8 cellular contexts compared by ENCODE assay signal in the genomic region with DNA sequence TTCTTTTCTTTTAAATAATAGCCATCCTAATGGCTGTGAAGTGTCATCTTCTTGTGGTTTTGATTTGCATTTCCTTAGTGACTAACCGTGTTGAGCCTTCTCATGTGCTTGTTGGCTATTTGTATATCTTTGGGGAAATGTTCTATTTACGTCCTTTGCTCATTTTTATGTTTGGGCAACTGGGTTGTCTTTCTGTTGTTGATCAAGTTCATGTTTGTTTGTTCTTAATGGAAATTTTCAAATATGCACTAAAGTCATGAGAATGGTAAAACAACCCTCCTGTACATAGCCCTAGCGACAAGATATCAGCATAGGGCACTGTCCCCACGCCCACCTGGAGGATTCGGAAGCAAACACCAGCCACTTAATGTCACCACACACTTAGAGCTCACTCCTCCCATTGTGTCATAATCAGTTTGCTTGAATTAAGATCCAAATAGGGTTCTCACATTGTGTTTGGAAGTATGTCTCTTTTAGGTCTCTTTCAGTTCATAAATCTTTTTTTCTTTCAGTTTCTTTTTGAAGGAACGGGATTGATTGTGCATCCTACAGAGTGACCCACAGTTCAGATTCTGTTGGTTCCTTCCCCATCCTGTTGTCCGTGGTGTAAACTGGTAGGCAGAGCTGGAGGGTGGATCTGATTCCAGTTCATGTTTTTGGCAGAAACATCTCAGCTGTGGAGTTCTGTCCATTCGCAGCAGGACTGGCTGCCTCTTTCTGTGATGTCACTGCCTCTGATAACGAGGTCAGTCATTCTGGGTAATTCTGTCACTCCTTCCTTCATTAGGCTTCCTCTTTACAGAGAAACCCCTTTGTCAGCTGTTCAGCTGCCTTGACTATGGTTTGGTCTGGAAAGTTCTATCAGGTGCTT. TPM values are rescaled to one million over a fixed set of nuclear protein-coding genes. Genes with fewer than 3 reads are reported as not detected.
DNase-seq lines count a peak whose midpoint lies in the region; ATAC-seq and TF ChIP-seq lines count a peak whose summit lies in the region.

No MANE protein-coding gene starts in this region.

- no peak overlapping the region for H2AFZ ChIP-seq in OCI-LY3 (ENCODE audit: low read depth, low read length)

- H4K20me1 ChIP-seq in OCI-LY3 (ENCODE audit: insufficient read depth, low read length), result peaks cover 3% of the 10 kb centered on the region; the same call in 1 of the 2 replicates

- TF ChIP-seq CTCF in OCI-LY3 (IDR thresholded peaks at IDR 0.05; ENCODE audit: low read depth, low read length), result no peak
- TF ChIP-seq CTCF in stomach (IDR thresholded peaks at IDR 0.05), result no peak

- peak overlapping the region; percentile 23; the same call in 1 of the 2 replicates for H3K4me3 ChIP-seq in OCI-LY3 (ENCODE audit: low read length)
- H3K4me3 ChIP-seq in stomach, result no peak overlapping the region

- H3K36me3 ChIP-seq in OCI-LY3 (replicated peaks; ENCODE audit: low read depth, low read length), result peaks cover 38% of the 10 kb centered on the region
- H3K36me3 ChIP-seq in stomach, result peaks cover 13 to 42% (median 32%) of the 10 kb centered on the region in 4 donors

- no peak for DNase-seq in T-helper 2 cell treated with Interferon-gamma antibody and Interleukin-4, amounts not matched to agents 5 μg/mL and 100 μg/mL, for 36 hours (ENCODE audit: low spot score)
- DNase-seq in T-helper 2 cell, result no peak
- peak; percentile 56 for DNase-seq in germinal center (ENCODE audit: low spot score)
- DNase-seq in stomach, result no peak
- DNase-seq in ureter (ENCODE audit: low spot score), result no peak
- no peak for DNase-seq in activated CD4-positive, alpha-beta T cell treated with anti-CD3 and anti-CD28 coated beads, Interleukin-2, amount 50 U/mL, for 4 hours

- no peak for ATAC-seq in GM18873 (IDR thresholded peaks at IDR 0.05; ENCODE audit: low FRiP score, unreplicated experiment)

- peak overlapping the region; percentile 45 for H3K27ac Mint-ChIP-seq in T-helper 2 cell treated with Interferon-gamma antibody and Interleukin-4, amounts not matched to agents 5 μg/mL and 100 μg/mL, for 36 hours

- peak overlapping the region; percentile 8 for H3K4me3 Mint-ChIP-seq in T-helper 2 cell treated with Interferon-gamma antibody and Interleukin-4, amounts not matched to agents 5 μg/mL and 100 μg/mL, for 36 hours

- H3K27me3 Mint-ChIP-seq in T-helper 2 cell treated with Interferon-gamma antibody and Interleukin-4, amounts not matched to agents 5 μg/mL and 100 μg/mL, for 36 hours (ENCODE audit: low read depth), result no peaks in the 10 kb centered on the region

- H3K9me3 Mint-ChIP-seq in T-helper 2 cell treated with Interferon-gamma antibody and Interleukin-4, amounts not matched to agents 5 μg/mL and 100 μg/mL, for 36 hours, result no peaks in the 10 kb centered on the region

- H3K9me3 ChIP-seq in OCI-LY3 (ENCODE audit: insufficient read depth, low read length) (no peaks in the 10 kb centered on the region), stomach (no peaks in the 10 kb centered on the region)

- H3K4me2 ChIP-seq in OCI-LY3 (ENCODE audit: low read length), result peak overlapping the region; percentile 73

- TF ChIP-seq POLR2A in stomach (IDR thresholded peaks at IDR 0.05), result no peak

- no peak for TF ChIP-seq EP300 in stomach (IDR thresholded peaks at IDR 0.05)

- H3K36me3 Mint-ChIP-seq in T-helper 2 cell treated with Interferon-gamma antibody and Interleukin-4, amounts not matched to agents 5 μg/mL and 100 μg/mL, for 36 hours (ENCODE audit: low read depth), result peaks cover 22% of the 10 kb centered on the region

- H3K4me1 ChIP-seq in OCI-LY3 (ENCODE audit: low read length) (peaks cover 42% of the 10 kb centered on the region), stomach (peaks cover 17 to 36% (median 29%) of the 10 kb centered on the region in 4 donors)

- intact Hi-C loops in stomach (cut with DNase I; ENCODE audit: low total_unique reads), result no loop called here

- peaks cover 32% of the 10 kb centered on the region for H3K4me1 Mint-ChIP-seq in T-helper 2 cell treated with Interferon-gamma antibody and Interleukin-4, amounts not matched to agents 5 μg/mL and 100 μg/mL, for 36 hours (ENCODE audit: low read depth)

- no peak overlapping the region for H3K9ac ChIP-seq in OCI-LY3 (ENCODE audit: low read length)

- H3K27me3 ChIP-seq in OCI-LY3 (ENCODE audit: low read depth, low read length) (no peaks in the 10 kb centered on the region), stomach (no peaks in the 10 kb centered on the region)

- WGBS in stomach, 5 donors, result 63 to 73% (median 70%) methylated on average over 9 of the region's 9 CpGs

- H3K27ac ChIP-seq in OCI-LY3 (ENCODE audit: low read length), result peak overlapping the region; percentile 69
- H3K27ac ChIP-seq in stomach, result peak overlapping the region in 4 of 5 donors; percentile 17 to 76 (median 48)

- no peaks in the 10 kb centered on the region for H3K79me2 ChIP-seq in OCI-LY3 (ENCODE audit: low read length)

RNA-seq across cellular contexts. Expression of gene ADORA2A, which starts 26.4 kb away (rescaled TPM):
- total RNA-seq in stomach (1 to 10 TPM in 3 of 5 donors, under 1 TPM in 1, not detected in 1; 0.58 to 7.1 (median 3.1) TPM), ureter (3.3 TPM)
- polyA plus RNA-seq in stomach, result 1 to 10 TPM; 1.4 to 2.9 (median 1.6) TPM
